20 cellular contexts compared by ENCODE assay signal in the genomic region with DNA sequence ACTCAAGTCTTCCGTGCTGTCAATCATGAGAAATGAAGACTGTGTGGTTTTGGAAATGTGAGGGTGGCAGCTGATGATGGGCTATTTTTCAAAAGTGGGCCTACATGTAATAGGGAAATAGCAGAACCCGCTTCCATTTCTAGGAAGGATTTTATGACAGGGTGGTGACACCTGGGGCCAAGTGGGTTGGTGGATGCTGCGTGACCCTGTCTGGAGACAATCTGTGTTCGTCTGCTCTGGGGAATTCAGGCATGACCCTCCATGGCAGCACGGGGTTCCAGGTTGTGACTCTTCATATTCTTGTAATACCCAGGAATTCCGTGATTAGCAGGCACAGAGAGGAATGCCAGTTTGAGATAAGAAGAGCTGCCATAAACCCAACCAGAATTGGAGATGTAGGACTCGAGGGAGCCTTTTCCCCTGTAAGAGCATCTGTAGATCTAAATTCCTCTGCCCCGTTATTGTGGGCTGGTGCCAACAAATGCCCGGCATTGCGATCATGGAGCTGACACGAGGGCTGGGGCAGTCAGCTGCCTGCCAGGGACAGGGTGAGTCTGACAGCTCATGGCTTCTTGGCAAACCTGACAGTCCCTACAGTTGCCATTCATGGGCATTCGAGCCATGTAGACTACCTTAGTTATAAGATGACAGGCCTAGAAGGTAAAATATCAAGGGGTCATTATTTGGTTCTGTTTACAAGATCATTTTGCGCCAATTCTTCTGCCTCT.
DNase-seq lines count a peak whose midpoint lies in the region; ATAC-seq and TF ChIP-seq lines count a peak whose summit lies in the region.
"Had no signal": no experiment of that assay in that cellular context is flagged by ENCODE, and none has a peak within 500 bp of the region (broad histone marks: within the 10 kb centered on the region; RNA-seq: fewer than 3 reads in every experiment).

No MANE protein-coding gene starts in this region.

- H3K14ac ChIP-seq in mesenchymal stem cell (ENCODE audit: low read length in 2 of 2): no peak overlapping the region

- H3K23ac ChIP-seq in mesenchymal stem cell (ENCODE audit: low read length in 2 of 2): no peak overlapping the region

- H2AFZ ChIP-seq in mesenchymal stem cell (ENCODE audit: low read depth, low read length): no peak overlapping the region

- H3K27ac ChIP-seq in coronary artery (peak overlapping the region; percentile 19 to 67), mesenchymal stem cell (ENCODE audit: low read length, poor library complexity, severe bottlenecking) (no peak overlapping the region), esophagus squamous epithelium (no peak overlapping the region)
- H3K27ac ChIP-seq: pancreas, vagina had no signal

- TF ChIP-seq POLR2A in esophagus squamous epithelium (IDR thresholded peaks at IDR 0.05): no peak

- 96% methylated on average over 11 of the region's 13 CpGs for WGBS in mesenchymal stem cell
- 86 to 92% methylated on average over 7 to 12 of the region's 13 CpGs for WGBS in esophagus squamous epithelium, 2 donors

- H3K79me1 ChIP-seq in mesenchymal stem cell (replicated peaks; ENCODE audit: low read length, poor library complexity, severe bottlenecking): no peaks in the 10 kb centered on the region

- H2BK12ac ChIP-seq in mesenchymal stem cell (ENCODE audit: low read length in 2 of 2): no peak overlapping the region

- no peaks in the 10 kb centered on the region for H3K9me3 ChIP-seq in mesenchymal stem cell (ENCODE audit: control insufficient read depth, low read length)
- no peaks in the 10 kb centered on the region for H3K9me3 ChIP-seq in esophagus squamous epithelium
- H3K9me3 ChIP-seq: pancreas, vagina had no signal

- no peak overlapping the region for H4K8ac ChIP-seq in mesenchymal stem cell (ENCODE audit: low read length)

- H2AK5ac ChIP-seq in mesenchymal stem cell (ENCODE audit: low read length, severe bottlenecking): peak overlapping the region; percentile 29

- H3K27me3 ChIP-seq in mesenchymal stem cell (ENCODE audit: control insufficient read depth in 1 of 2, insufficient read depth in 1 of 2, low read length in 2 of 2) (no peaks in the 10 kb centered on the region), esophagus squamous epithelium (no peaks in the 10 kb centered on the region)
- H3K27me3 ChIP-seq: pancreas, vagina had no signal

- no peak overlapping the region for H3K4me3 ChIP-seq in coronary artery
- no peak overlapping the region for H3K4me3 ChIP-seq in mesenchymal stem cell (ENCODE audit: insufficient read depth in 1 of 2, low read depth in 1 of 2, low read length in 2 of 2)
- no peak overlapping the region for H3K4me3 ChIP-seq in esophagus squamous epithelium
- H3K4me3 ChIP-seq: pancreas, vagina had no signal

- no peak overlapping the region for H3K4ac ChIP-seq in mesenchymal stem cell (ENCODE audit: low read depth in 1 of 2, low read length in 2 of 2)

- H3K4me1 ChIP-seq in mesenchymal stem cell (ENCODE audit: control insufficient read depth, insufficient read depth, low read depth, low read length) (peaks cover 40% of the 10 kb centered on the region), esophagus squamous epithelium (peaks cover 0 to 16% (median 0%) of the 10 kb centered on the region in 3 donors)

- no peaks in the 10 kb centered on the region for H3K36me3 ChIP-seq in mesenchymal stem cell (ENCODE audit: control insufficient read depth in 1 of 2, insufficient read depth in 2 of 2, low read depth in 1 of 2, low read length in 2 of 2)
- no peaks in the 10 kb centered on the region for H3K36me3 ChIP-seq in esophagus squamous epithelium
- H3K36me3 ChIP-seq: pancreas, vagina had no signal

- H3K9ac ChIP-seq in mesenchymal stem cell (ENCODE audit: low read length): no peak overlapping the region

- intact Hi-C loops in Right ventricle myocardium superior (cut with DNase I): no loop called here
- intact Hi-C loops in esophagus squamous epithelium (cut with DNase I): no loop called here

- no peak overlapping the region for H2BK120ac ChIP-seq in mesenchymal stem cell (ENCODE audit: low read depth, low read length)

- H2BK5ac ChIP-seq in mesenchymal stem cell (ENCODE audit: low read depth, low read length, poor library complexity, severe bottlenecking): no peak overlapping the region

- TF ChIP-seq CTCF in coronary artery (IDR thresholded peaks at IDR 0.05) (no peak), esophagus squamous epithelium (IDR thresholded peaks at IDR 0.05) (no peak)

- H2BK15ac ChIP-seq in mesenchymal stem cell (ENCODE audit: low read depth, poor library complexity, severe bottlenecking): no peak overlapping the region

- H3K4me2 ChIP-seq in mesenchymal stem cell (ENCODE audit: low read length, poor library complexity, severe bottlenecking): no peak overlapping the region

- DNase-seq in coronary artery (ENCODE audit: low spot score) (peak; percentile 81), Right ventricle myocardium superior (peak; percentile 83), mesenchymal stem cell (no peak), esophagus squamous epithelium (lab: John Stamatoyannopoulos, UW) (no peak), T1000 (lab: John Stamatoyannopoulos, UW) (no peak), DMS 273 treated with DMSO at 0.1 percent for 48 hours (lab: John Stamatoyannopoulos, UW) (no peak)
- peak; percentile 18 for DNase-seq in stimulated activated CD8-positive, alpha-beta memory T cell treated with anti-CD3 and anti-CD28 coated beads, Interleukin-4, amount 100 ng/mL, for 48 hours
- DNase-seq: activated naive CD4-positive, alpha-beta T cell treated with anti-CD3 and anti-CD28 coated beads for 36 hours; activated T-cell treated with anti-CD3 and anti-CD28 coated beads, Interleukin-2, amount 50 U/mL, for 4 hours; cortex of kidney; EL; H7; KG1; kidney glomerular epithelial cell; NCI-H1436; NCI-H446 treated with DMSO at 0.1 percent for 48 hours; pancreas; T-helper 9 cell had no signal

- H3K18ac ChIP-seq in mesenchymal stem cell (ENCODE audit: low read depth in 1 of 2, low read length in 2 of 2): no peak overlapping the region

- peak; percentile 80 for ATAC-seq in Right ventricle myocardium superior (ENCODE audit: poor library complexity)
- ATAC-seq: activated T-cell treated with anti-CD3 and anti-CD28 coated beads, Interleukin-2, amount 50 U/mL, for 4 hours; pancreas; WTC11 had no signal

- H4K91ac ChIP-seq in mesenchymal stem cell (ENCODE audit: low read length): no peak overlapping the region

Comparison
In these comparisons a context has a peak if more than half of its experiments do, and no peak if none do; other contexts are left out.
1. DNase-seq: peak in coronary artery (single experiment), Right ventricle myocardium superior (single experiment) and stimulated activated CD8-positive, alpha-beta memory T cell treated with anti-CD3 and anti-CD28 coated beads, Interleukin-4, amount 100 ng/mL, for 48 hours (single experiment); none in mesenchymal stem cell (single experiment), esophagus squamous epithelium (single experiment), T1000 (single experiment) and DMS 273 treated with DMSO at 0.1 percent for 48 hours (single experiment).
2. H3K27ac ChIP-seq: peak in coronary artery (2 of 2); none in mesenchymal stem cell (single experiment) and esophagus squamous epithelium (0 of 4).